Comparison of ENCODE assay signal across 8 cellular contexts in genomic region chr12:3073438-3074255, GRCh38. TPM values are rescaled to one million over a fixed set of nuclear protein-coding genes. Genes with fewer than 3 reads are reported as not detected.
DNase-seq lines count a peak whose midpoint lies in the region; ATAC-seq, FAIRE-seq and TF ChIP-seq lines count a peak whose summit lies in the region.

No MANE protein-coding gene starts in this region.

- H3K36me3 ChIP-seq in HepG2 (replicated peaks in 1 of 2; ENCODE audit: control insufficient read depth in 1 of 2, insufficient read depth in 2 of 2, low read length in 2 of 2) = no peaks in the 10 kb centered on the region

- POLR2A ChIA-PET in HepG2 (lab: Yijun Ruan, JAX) = interaction anchor here (0.7 to 1.1 kb wide), 2 partner anchors 24 to 188 kb away, joined by 3 read pairs; no protein-coding TSS in a partner anchor

- peaks cover 11% of the 10 kb centered on the region for H3K4me1 Mint-ChIP-seq in activated CD4-positive, alpha-beta T cell treated with anti-CD3 and anti-CD28 coated beads, Interleukin-2, amount 10 ng/mL, durations not matched to agents 24 days and 14 days

- ATAC-seq in HG02678 (IDR thresholded peaks at IDR 0.05; ENCODE audit: unreplicated experiment) (peak; percentile 56), HepG2 (peak; percentile 56), GM21360 (IDR thresholded peaks at IDR 0.05; ENCODE audit: unreplicated experiment) (no peak)

- 21% methylated on average over 13 of the region's 13 CpGs for WGBS in HepG2 (ENCODE audit: low lambda C conversion rate)

- H3K4me3 Mint-ChIP-seq in activated CD4-positive, alpha-beta T cell treated with anti-CD3 and anti-CD28 coated beads, Interleukin-2, amount 10 ng/mL, durations not matched to agents 24 days and 14 days = no peak overlapping the region

- intact Hi-C loops in activated CD4-positive, alpha-beta T cell treated with anti-CD3 and anti-CD28 coated beads, Interleukin-2, amount 10 ng/mL, durations not matched to agents 24 days and 14 days (cut with micrococcal nuclease) = loop anchor here (1.0 to 2.0 kb wide), 2 partner anchors 129 to 202 kb away; no protein-coding TSS in a partner anchor
- intact Hi-C loops in HepG2 (cut with micrococcal nuclease; ENCODE audit: unreplicated experiment) = loop anchor here (1.0 to 2.0 kb wide), 4 partner anchors 31 to 202 kb away; no protein-coding TSS in a partner anchor

- DNase-seq in D341Med (ENCODE audit: low spot score) (peak; percentile 90), NCI-H510A treated with DMSO at 0.1 percent for 48 hours (lab: John Stamatoyannopoulos, UW) (peak; percentile 91), choroid plexus epithelial cell (ENCODE audit: low read depth) (peak; percentile 94), HepG2 (ENCODE audit: low spot score) (peak; percentile 71)
- peak; percentile 95 for DNase-seq in activated CD4-positive, alpha-beta T cell treated with anti-CD3 and anti-CD28 coated beads, Interleukin-2, amount 10 ng/mL, durations not matched to agents 24 days and 14 days
- DNase-seq in stimulated activated CD4-positive, alpha-beta T cell treated with anti-CD3 and anti-CD28 coated beads, Interleukin-4, amount 100 ng/mL, for 48 hours (ENCODE audit: low read depth in 2 of 2) = peak; percentile 78 to 82

- no peaks in the 10 kb centered on the region for H3K9me3 Mint-ChIP-seq in activated CD4-positive, alpha-beta T cell treated with anti-CD3 and anti-CD28 coated beads, Interleukin-2, amount 10 ng/mL, durations not matched to agents 24 days and 14 days

- no peak for TF ChIP-seq POLR2A in HepG2 (IDR thresholded peaks at IDR 0.05; ENCODE audit: insufficient read depth in 1 of 2, low read depth in 2 of 2, low read length in 2 of 2)

- in situ Hi-C loops in HepG2 (cut with HindIII; ENCODE audit: extremely low pct_ligation_motif_present, low pct_unique_long_range_greater_than_20kb) = loop anchor here (10.0 kb wide), 1 partner anchor 201 kb away; no protein-coding TSS in a partner anchor

- H3K9me3 ChIP-seq in HepG2 (ENCODE audit: low read length) = no peaks in the 10 kb centered on the region

- no peak overlapping the region for H3K27ac ChIP-seq in HepG2 (ENCODE audit: extremely low read length, insufficient read depth, low read length)

- CTCF ChIA-PET in HepG2 (lab: Yijun Ruan, JAX; ENCODE audit: low intra/inter-chr PET ratio, low total read pairs) = interaction anchor here (2.1 kb wide), 1 partner anchor 202 kb away, joined by 8 read pairs; no protein-coding TSS in a partner anchor

- H3K36me3 Mint-ChIP-seq in activated CD4-positive, alpha-beta T cell treated with anti-CD3 and anti-CD28 coated beads, Interleukin-2, amount 10 ng/mL, durations not matched to agents 24 days and 14 days (ENCODE audit: low read depth) = no peaks in the 10 kb centered on the region

- no peaks in the 10 kb centered on the region for H4K20me1 ChIP-seq in HepG2 (ENCODE audit: insufficient read depth, low read length)

- no peak overlapping the region for H3K4me3 ChIP-seq in choroid plexus epithelial cell (ENCODE audit: low read depth, low read length)
- no peak overlapping the region for H3K4me3 ChIP-seq in HepG2 (replicated peaks in 1 of 3; ENCODE audit: insufficient read depth in 1 of 3, low read depth in 2 of 3, low read length in 3 of 3)

- TF ChIP-seq EP300 in HepG2 (IDR thresholded peaks at IDR 0.05; ENCODE audit: low read depth in 2 of 2, low read length in 2 of 2) (no peak), HepG2 (CRISPR knock-in tag; IDR thresholded peaks at IDR 0.05; ENCODE audit: borderline replicate concordance) (no peak)

- H2AFZ ChIP-seq in HepG2 (ENCODE audit: low read length) = no peak overlapping the region

- peak; percentile 91 for TF ChIP-seq RAD21 in HepG2 (CRISPR knock-in tag; IDR thresholded peaks at IDR 0.05)

- no TSS peak for BruUV-seq in HepG2 (replicated peaks; lab: Mats Ljungman, UMichigan)

- no peak overlapping the region for H3K9ac ChIP-seq in HepG2 (ENCODE audit: insufficient read depth, low read depth, low read length)

- H3K27me3 ChIP-seq in HepG2 (ENCODE audit: control insufficient read depth in 1 of 2, insufficient read depth in 2 of 2, low read length in 2 of 2) = peaks cover 0 to 16% of the 10 kb centered on the region in 2 experiments; a peak in 2 of 5 replicates

- FAIRE-seq in HepG2 (lab: Jason Lieb, UNC) = peak; percentile 94

- H3K79me2 ChIP-seq in HepG2 (ENCODE audit: insufficient read depth, low read length) = peaks cover 12% of the 10 kb centered on the region

- peak overlapping the region; percentile 33 for H3K4me2 ChIP-seq in HepG2 (ENCODE audit: low read depth, low read length)

- no peak overlapping the region for H3K27ac Mint-ChIP-seq in activated CD4-positive, alpha-beta T cell treated with anti-CD3 and anti-CD28 coated beads, Interleukin-2, amount 10 ng/mL, durations not matched to agents 24 days and 14 days

- TF ChIP-seq CTCF in choroid plexus epithelial cell (conservative IDR thresholded peaks at IDR 0.05; ENCODE audit: low read depth, low read length) (peak; percentile 100), HepG2 (CRISPR knock-in tag; IDR thresholded peaks at IDR 0.05) (peak; percentile 96)

- H3K4me1 ChIP-seq in HepG2 (ENCODE audit: insufficient read depth, low read length) = peaks cover 55% of the 10 kb centered on the region

- peaks cover 29% of the 10 kb centered on the region for H3K27me3 Mint-ChIP-seq in activated CD4-positive, alpha-beta T cell treated with anti-CD3 and anti-CD28 coated beads, Interleukin-2, amount 10 ng/mL, durations not matched to agents 24 days and 14 days

TF ChIP-seq in HepG2, 621 proteins besides CTCF, POLR2A, EP300 and RAD21 (continues in another document):
- no peak for TF ChIP-seq ZFP36 (IDR thresholded peaks at IDR 0.05; ENCODE audit: borderline replicate concordance, low read depth, low read length, partially characterized antibody)
- TF ChIP-seq ZNF256 (CRISPR knock-in tag; conservative IDR thresholded peaks at IDR 0.05) = no peak
- no peak for TF ChIP-seq NFE2 (CRISPR knock-in tag; IDR thresholded peaks at IDR 0.05)
- peak; percentile 38; the same call in 1 of the 2 replicates for TF ChIP-seq ELF3 (CRISPR knock-in tag; IDR thresholded peaks at IDR 0.05)
- TF ChIP-seq ZNF547 (CRISPR knock-in tag; IDR thresholded peaks at IDR 0.05) = 0 out of 2 replicates have a peak, but pooled peaks have one; percentile 54
- no peak for TF ChIP-seq ZNF614 (CRISPR knock-in tag; IDR thresholded peaks at IDR 0.05; ENCODE audit: borderline replicate concordance)
- TF ChIP-seq, protein P1, sequence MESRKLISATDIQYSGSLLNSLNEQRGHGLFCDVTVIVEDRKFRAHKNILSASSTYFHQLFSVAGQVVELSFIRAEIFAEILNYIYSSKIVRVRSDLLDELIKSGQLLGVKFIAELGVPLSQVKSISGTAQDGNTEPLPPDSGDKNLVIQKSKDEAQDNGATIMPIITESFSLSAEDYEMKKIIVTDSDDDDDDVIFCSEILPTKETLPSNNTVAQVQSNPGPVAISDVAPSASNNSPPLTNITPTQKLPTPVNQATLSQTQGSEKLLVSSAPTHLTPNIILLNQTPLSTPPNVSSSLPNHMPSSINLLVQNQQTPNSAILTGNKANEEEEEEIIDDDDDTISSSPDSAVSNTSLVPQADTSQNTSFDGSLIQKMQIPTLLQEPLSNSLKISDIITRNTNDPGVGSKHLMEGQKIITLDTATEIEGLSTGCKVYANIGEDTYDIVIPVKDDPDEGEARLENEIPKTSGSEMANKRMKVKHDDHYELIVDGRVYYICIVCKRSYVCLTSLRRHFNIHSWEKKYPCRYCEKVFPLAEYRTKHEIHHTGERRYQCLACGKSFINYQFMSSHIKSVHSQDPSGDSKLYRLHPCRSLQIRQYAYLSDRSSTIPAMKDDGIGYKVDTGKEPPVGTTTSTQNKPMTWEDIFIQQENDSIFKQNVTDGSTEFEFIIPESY (CRISPR knock-in tag; IDR thresholded peaks at IDR 0.05) = peak; percentile 91
- TF ChIP-seq NCOR1 (IDR thresholded peaks at IDR 0.05; ENCODE audit: borderline replicate concordance, low read length) = no peak

RNA-seq across cellular contexts. Expression of gene TSPAN9, which starts 3.5 kb away (rescaled TPM):
- total RNA-seq in activated CD4-positive, alpha-beta T cell treated with anti-CD3 and anti-CD28 coated beads, Interleukin-2, amount 10 ng/mL, durations not matched to agents 24 days and 14 days = 0.09 and 1.0 TPM in 2 replicates
- total RNA-seq in HepG2 (2016; rRNA removed; fragmentation: Illumina TruSeq; extraction: Trizol) = 11.6 and 18.1 TPM in 2 replicates
- 2.5 and 3.1 TPM in 2 replicates for total RNA-seq in HepG2 (2016; cell fraction: cytosol; rRNA removed; fragmentation: Illumina TruSeq; extraction: Trizol; ENCODE audit: low read depth)
- total RNA-seq in HepG2 (2016; cell fraction: insoluble cytoplasmic fraction; rRNA removed; fragmentation: Illumina TruSeq; extraction: Trizol) = 9.6 and 21.5 TPM in 2 replicates
- total RNA-seq in HepG2 (2016; cell fraction: membrane; rRNA removed; fragmentation: Illumina TruSeq; extraction: Trizol) = 4.4 and 4.6 TPM in 2 replicates
- 16.9 and 19.5 TPM in 2 replicates for total RNA-seq in HepG2 (2016; cell fraction: nucleus; rRNA removed; fragmentation: Illumina TruSeq; extraction: Trizol)
- polyA plus RNA-seq in HepG2 (2011; rRNA removed) = 42.3 and 58.2 TPM in 2 replicates
- polyA plus RNA-seq in HepG2 (2011; cell fraction: cytosol; rRNA removed) = 38.6 and 41.6 TPM in 2 replicates
- 55.3 and 55.7 TPM in 2 replicates for polyA plus RNA-seq in HepG2 (2011; cell fraction: nucleus; rRNA removed)
- 27.2 and 58.7 TPM in 2 replicates for polyA plus RNA-seq in HepG2 (2012)
- 2.2 and 3.0 TPM in 2 replicates for polyA plus RNA-seq in HepG2 (2016; cell fraction: cytosol; fragmentation: Illumina TruSeq; extraction: Trizol; ENCODE audit: low read depth)
- 9.6 and 13.8 TPM in 2 replicates for polyA plus RNA-seq in HepG2 (2016; cell fraction: insoluble cytoplasmic fraction; fragmentation: Illumina TruSeq; extraction: Trizol; ENCODE audit: low read depth)
- 4.1 TPM in 2 replicates for polyA plus RNA-seq in HepG2 (2016; cell fraction: membrane; fragmentation: Illumina TruSeq; extraction: Trizol; ENCODE audit: low read depth)
- 31.0 and 34.1 TPM in 2 replicates for polyA plus RNA-seq in HepG2 (2016; cell fraction: nucleus; fragmentation: Illumina TruSeq; extraction: Trizol; ENCODE audit: insufficient read depth, low read depth)
- polyA minus RNA-seq in HepG2 (2011; rRNA and poly(A)+ RNA removed; ENCODE audit: low replicate concordance) = 9.4 and 96.3 TPM in 2 replicates
- polyA minus RNA-seq in HepG2 (2011; cell fraction: cytosol; rRNA and poly(A)+ RNA removed) = 25.1 and 32.3 TPM in 2 replicates
- polyA minus RNA-seq in HepG2 (2011; cell fraction: nucleus; rRNA and poly(A)+ RNA removed) = 27.2 and 29.7 TPM in 2 replicates
